In genomic region chr1:161374373-161374772, GRCh38 we compare ENCODE assay signal across 11 cellular contexts. TPM values are rescaled to one million over a fixed set of nuclear protein-coding genes. Genes with fewer than 3 reads are reported as not detected.
DNase-seq lines count a peak whose midpoint lies in the region; ATAC-seq and TF ChIP-seq lines count a peak whose summit lies in the region.
"Had no signal": no experiment of that assay in that cellular context is flagged by ENCODE, and none has a peak within 500 bp of the region (broad histone marks: within the 10 kb centered on the region; RNA-seq: fewer than 3 reads in every experiment).

No MANE protein-coding gene starts in this region.

- no peak for ATAC-seq in HG03378 (IDR thresholded peaks at IDR 0.05; ENCODE audit: unreplicated experiment)
- ATAC-seq: activated T-cell treated with anti-CD3 and anti-CD28 coated beads, Interleukin-2, amount 50 U/mL, for 72 hours had no signal

- no peaks in the 10 kb centered on the region for H3K79me2 ChIP-seq in Karpas-422 (ENCODE audit: low read length)

- H4K20me1 ChIP-seq in Karpas-422 (ENCODE audit: insufficient read depth, low read depth, low read length), result no peaks in the 10 kb centered on the region

- H2AFZ ChIP-seq in Karpas-422 (ENCODE audit: low read length), result no peak overlapping the region

- no peaks in the 10 kb centered on the region for H3K4me1 Mint-ChIP-seq in nephron

- H3K27ac Mint-ChIP-seq in nephron, result no peak overlapping the region
- H3K27ac Mint-ChIP-seq: activated T-cell treated with anti-CD3 and anti-CD28 coated beads, Interleukin-2, amount 50 U/mL, for 72 hours had no signal

- in situ Hi-C loops in astrocyte of the cerebellum (cut with HindIII; ENCODE audit: low sequenced_read_pairs), result loop anchor here (5.0 kb wide), 1 partner anchor 167 kb away; no protein-coding TSS in a partner anchor

- H3K9ac ChIP-seq in Karpas-422 (ENCODE audit: low read length), result no peak overlapping the region

- 0 out of 2 replicates have a peak, but pooled peaks cover 4% of the 10 kb centered on the region for H3K4me1 ChIP-seq in Karpas-422 (ENCODE audit: low read length)
- H3K4me1 ChIP-seq: SJSA1 had no signal

- no peak overlapping the region for H3K4me2 ChIP-seq in Karpas-422 (ENCODE audit: low read depth, low read length, poor library complexity, severe bottlenecking)

- DNase-seq in ELR (ENCODE audit: low read depth), result peak; percentile 54
- DNase-seq in Karpas-422, result peak; percentile 67
- no peak for DNase-seq in astrocyte of the cerebellum (ENCODE audit: low read depth)
- DNase-seq in AG08395 (ENCODE audit: low spot score), result no peak
- DNase-seq in T-helper 1 cell, result no peak
- DNase-seq: activated T-cell treated with anti-CD3 and anti-CD28 coated beads, Interleukin-2, amount 50 U/mL, for 72 hours; islet precursor cell; stomach had no signal

- no peak overlapping the region for H3K4me3 Mint-ChIP-seq in nephron
- H3K4me3 Mint-ChIP-seq: activated T-cell treated with anti-CD3 and anti-CD28 coated beads, Interleukin-2, amount 50 U/mL, for 72 hours had no signal

- no peak overlapping the region for H3K4me3 ChIP-seq in Karpas-422 (ENCODE audit: low read length)
- H3K4me3 ChIP-seq in astrocyte of the cerebellum (ENCODE audit: low read depth, low read length), result no peak overlapping the region
- H3K4me3 ChIP-seq: SJSA1, stomach had no signal

- H3K9me2 ChIP-seq in Karpas-422 (replicated peaks; ENCODE audit: insufficient read depth, low read length), result no peaks in the 10 kb centered on the region

- H3K9me3 ChIP-seq in Karpas-422 (ENCODE audit: low read length), result no peaks in the 10 kb centered on the region
- H3K9me3 ChIP-seq: SJSA1, stomach had no signal

- H3K9me3 Mint-ChIP-seq in nephron, result no peaks in the 10 kb centered on the region
- H3K9me3 Mint-ChIP-seq: activated T-cell treated with anti-CD3 and anti-CD28 coated beads, Interleukin-2, amount 50 U/mL, for 72 hours had no signal

- H3K27me3 ChIP-seq in Karpas-422 (ENCODE audit: low read length), result no peaks in the 10 kb centered on the region
- H3K27me3 ChIP-seq: SJSA1, stomach had no signal

- peaks cover 4% of the 10 kb centered on the region for H3K27me3 Mint-ChIP-seq in nephron (ENCODE audit: low read depth)

- no peaks in the 10 kb centered on the region for H3K36me3 ChIP-seq in Karpas-422 (ENCODE audit: insufficient read depth, low read length)
- H3K36me3 ChIP-seq: SJSA1, stomach had no signal

- TF ChIP-seq CTCF in astrocyte of the cerebellum (IDR thresholded peaks at IDR 0.05; ENCODE audit: low read depth, low read length, missing control alignments) (peak; percentile 22), nephron (IDR thresholded peaks at IDR 0.05; ENCODE audit: unreplicated experiment in 3 of 3) (peak; percentile 29 to 42 (median 34))

- H3K27ac ChIP-seq in Karpas-422 (ENCODE audit: low read length), result no peak overlapping the region
- H3K27ac ChIP-seq: SJSA1, stomach had no signal

- no peaks in the 10 kb centered on the region for H3K36me3 Mint-ChIP-seq in nephron (ENCODE audit: low read depth)

RNA-seq across cellular contexts. Expression of gene CFAP126, which starts 6.7 kb away (rescaled TPM):
- not detected in 2 replicates for total RNA-seq in Karpas-422 (2014; rRNA removed; shearing (Covaris generic); ENCODE audit: low replicate concordance)
- total RNA-seq: SJSA1, stomach had no signal

Comparison
In these comparisons a context has a peak if more than half of its experiments do, and no peak if none do; other contexts are left out.
1. DNase-seq: peak in ELR (single experiment) and Karpas-422 (single experiment); none in astrocyte of the cerebellum (single experiment), AG08395 (single experiment) and T-helper 1 cell (0 of 5).